ENCODE assay signal across 26 cellular contexts in genomic region chr11:125498521-125498920, GRCh38.
"Had no signal": no experiment of that assay in that cellular context is flagged by ENCODE, and none has a peak within 500 bp of the region (broad histone marks: within the 10 kb centered on the region; RNA-seq: fewer than 3 reads in every experiment).

No MANE protein-coding gene starts in this region.

- H3K36me3 ChIP-seq: colonic mucosa, esophagus squamous epithelium, gastrocnemius medialis, heart right ventricle, left lung, lower lobe of right lung had no signal

- H3K27ac ChIP-seq: colonic mucosa, epithelial cell of prostate, esophagus squamous epithelium, gastrocnemius medialis, heart right ventricle, left lung, lower lobe of right lung had no signal

- FAIRE-seq: endometrium, islet of Langerhans, keratinocyte had no signal

- H3K9me3 ChIP-seq: colonic mucosa, esophagus squamous epithelium, gastrocnemius medialis, heart right ventricle, left lung, lower lobe of right lung, mucosa of descending colon had no signal

- DNase-seq: colonic mucosa; cortex of kidney; effector CD8-positive, alpha-beta T cell; effector memory CD8-positive, alpha-beta T cell; endodermal cell; erythroblast; esophagus squamous epithelium; foreskin fibroblast; foreskin melanocyte; gastrocnemius medialis; glutamatergic neuron; head of caudate nucleus; heart right ventricle; hippocampal formation; left cardiac atrium; left lung; left ventricle myocardium superior; lower lobe of right lung; mesenchymal stem cell; mucosa of descending colon; naive B cell had no signal

- H3K4me3 ChIP-seq: colonic mucosa, esophagus squamous epithelium, gastrocnemius medialis, heart right ventricle, left lung, lower lobe of right lung, mucosa of descending colon had no signal

- ATAC-seq: effector memory CD8-positive, alpha-beta T cell; esophagus mucosa; gastrocnemius medialis; heart right ventricle; left cardiac atrium; left lung; left ventricle myocardium superior; lower lobe of right lung; mucosa of descending colon had no signal
